In the genomic region with DNA sequence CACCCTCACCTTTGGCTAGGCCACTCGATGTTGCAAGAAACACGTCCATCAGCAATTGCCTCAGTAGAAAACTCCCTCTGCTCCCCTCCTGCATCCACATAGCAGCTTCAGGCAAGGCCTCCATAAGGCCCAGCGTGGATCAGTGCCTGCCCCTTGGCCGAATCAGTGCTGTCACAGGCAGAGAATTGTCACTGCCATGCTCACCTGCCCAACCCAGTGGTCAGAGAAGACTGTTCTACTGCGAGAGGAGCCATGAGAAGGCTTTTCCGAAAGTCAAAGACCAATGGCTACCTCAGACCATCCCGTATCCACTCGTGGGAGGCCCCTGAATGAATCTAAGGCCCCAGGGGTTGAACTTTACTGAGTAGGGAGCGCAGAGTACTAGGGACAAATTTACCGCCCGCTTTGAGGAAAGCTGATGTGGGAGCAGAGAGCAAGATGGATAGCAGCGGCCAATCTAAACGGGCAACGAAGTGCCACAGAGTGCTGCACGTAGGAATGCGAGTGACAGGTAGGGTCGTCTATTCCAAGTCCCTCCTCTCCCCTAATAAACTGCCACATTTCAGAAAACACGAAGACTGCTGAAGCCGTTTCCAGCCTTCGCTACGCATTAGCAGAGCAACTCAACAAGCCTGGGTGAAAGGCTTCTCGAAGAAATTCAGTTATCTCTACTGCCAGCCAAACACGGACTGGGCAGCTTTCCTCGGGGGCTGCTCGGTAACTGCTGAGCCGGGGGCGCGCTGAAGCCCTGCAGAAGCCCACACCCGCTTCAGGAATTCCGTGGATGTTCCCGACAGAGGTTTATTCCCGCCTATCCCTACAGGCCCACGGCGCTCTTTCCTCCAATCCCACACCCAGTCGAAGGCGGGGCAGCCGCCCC, we compare ENCODE assay signal across 8 cellular contexts. TPM values are rescaled to one million over a fixed set of nuclear protein-coding genes. Genes with fewer than 3 reads are reported as not detected.
DNase-seq lines count a peak whose midpoint lies in the region; ATAC-seq and TF ChIP-seq lines count a peak whose summit lies in the region.

No MANE protein-coding gene starts in this region.

- H3K4me2 ChIP-seq in neural cell (ENCODE audit: low read length) = peak overlapping the region; percentile 47

- peak overlapping the region; percentile 91 for H3K27ac ChIP-seq in VCaP
- H3K27ac ChIP-seq in neural cell (ENCODE audit: low read length) = peak overlapping the region; percentile 86

- H3K9me3 ChIP-seq in neural cell (ENCODE audit: low read length) = no peaks in the 10 kb centered on the region

- H3F3A ChIP-seq in neural cell (ENCODE audit: insufficient read depth, low read length, poor library complexity, severe bottlenecking) = no peaks in the 10 kb centered on the region

- no peak for TF ChIP-seq RAD21 in neural cell (conservative IDR thresholded peaks at IDR 0.05)

- H3K9ac ChIP-seq in neural cell (ENCODE audit: low read length) = peak overlapping the region; percentile 82

- H3K36me3 ChIP-seq in neural cell (ENCODE audit: insufficient read depth, low read length) = no peaks in the 10 kb centered on the region

- DNase-seq in EL (peak; percentile 86), HuH-7.5 (ENCODE audit: low spot score) (peak; percentile 69), fibroblast of gingiva (ENCODE audit: low read depth) (peak; percentile 79), SKM-1 (lab: John Stamatoyannopoulos, UW; ENCODE audit: unreplicated experiment) (no peak)
- no peak for DNase-seq in activated CD4-positive, alpha-beta T cell treated with anti-CD3 and anti-CD28 coated beads, Interleukin-2, amount 50 U/mL, for 48 hours

- H3K9me2 ChIP-seq in neural cell (ENCODE audit: insufficient read depth, low read length) = no peaks in the 10 kb centered on the region

- no peak for ATAC-seq in GM18870 (IDR thresholded peaks at IDR 0.05; ENCODE audit: unreplicated experiment)

- H3K4me3 ChIP-seq in neural cell (ENCODE audit: low read length) = peak overlapping the region; percentile 86

- peaks cover 23% of the 10 kb centered on the region for H3K79me2 ChIP-seq in neural cell (replicated peaks; ENCODE audit: insufficient read depth, low read length)

- peak overlapping the region; percentile 95 for H2AFZ ChIP-seq in neural cell (ENCODE audit: low read depth, low read length)

- TF ChIP-seq CTCF in VCaP (conservative IDR thresholded peaks at IDR 0.05) (0 out of 2 replicates have a peak, but pooled peaks have one; percentile 21), neural cell (IDR thresholded peaks at IDR 0.05; ENCODE audit: poor library complexity, severe bottlenecking) (no peak)

- no peaks in the 10 kb centered on the region for H4K20me1 ChIP-seq in neural cell (ENCODE audit: insufficient read depth)

- no peaks in the 10 kb centered on the region for H3K27me3 ChIP-seq in neural cell (ENCODE audit: insufficient read depth, low read depth, low read length)

- no peak for TF ChIP-seq EP300 in neural cell (conservative IDR thresholded peaks at IDR 0.05; ENCODE audit: poor library complexity, severe bottlenecking)

TF ChIP-seq in neural cell, 6 proteins besides CTCF, POLR2A, EP300 and RAD21:
- no peak for TF ChIP-seq TAF1 (IDR thresholded peaks at IDR 0.05; ENCODE audit: low read depth)
- TF ChIP-seq EZH2 (IDR thresholded peaks at IDR 0.05; ENCODE audit: borderline replicate concordance, insufficient read depth, low read length, poor library complexity, severe bottlenecking) = no peak
- no peak for TF ChIP-seq POLR2AphosphoS5 (IDR thresholded peaks at IDR 0.05)
- TF ChIP-seq, protein P1, sequence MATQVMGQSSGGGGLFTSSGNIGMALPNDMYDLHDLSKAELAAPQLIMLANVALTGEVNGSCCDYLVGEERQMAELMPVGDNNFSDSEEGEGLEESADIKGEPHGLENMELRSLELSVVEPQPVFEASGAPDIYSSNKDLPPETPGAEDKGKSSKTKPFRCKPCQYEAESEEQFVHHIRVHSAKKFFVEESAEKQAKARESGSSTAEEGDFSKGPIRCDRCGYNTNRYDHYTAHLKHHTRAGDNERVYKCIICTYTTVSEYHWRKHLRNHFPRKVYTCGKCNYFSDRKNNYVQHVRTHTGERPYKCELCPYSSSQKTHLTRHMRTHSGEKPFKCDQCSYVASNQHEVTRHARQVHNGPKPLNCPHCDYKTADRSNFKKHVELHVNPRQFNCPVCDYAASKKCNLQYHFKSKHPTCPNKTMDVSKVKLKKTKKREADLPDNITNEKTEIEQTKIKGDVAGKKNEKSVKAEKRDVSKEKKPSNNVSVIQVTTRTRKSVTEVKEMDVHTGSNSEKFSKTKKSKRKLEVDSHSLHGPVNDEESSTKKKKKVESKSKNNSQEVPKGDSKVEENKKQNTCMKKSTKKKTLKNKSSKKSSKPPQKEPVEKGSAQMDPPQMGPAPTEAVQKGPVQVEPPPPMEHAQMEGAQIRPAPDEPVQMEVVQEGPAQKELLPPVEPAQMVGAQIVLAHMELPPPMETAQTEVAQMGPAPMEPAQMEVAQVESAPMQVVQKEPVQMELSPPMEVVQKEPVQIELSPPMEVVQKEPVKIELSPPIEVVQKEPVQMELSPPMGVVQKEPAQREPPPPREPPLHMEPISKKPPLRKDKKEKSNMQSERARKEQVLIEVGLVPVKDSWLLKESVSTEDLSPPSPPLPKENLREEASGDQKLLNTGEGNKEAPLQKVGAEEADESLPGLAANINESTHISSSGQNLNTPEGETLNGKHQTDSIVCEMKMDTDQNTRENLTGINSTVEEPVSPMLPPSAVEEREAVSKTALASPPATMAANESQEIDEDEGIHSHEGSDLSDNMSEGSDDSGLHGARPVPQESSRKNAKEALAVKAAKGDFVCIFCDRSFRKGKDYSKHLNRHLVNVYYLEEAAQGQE (IDR thresholded peaks at IDR 0.05; ENCODE audit: borderline replicate concordance) = peak; percentile 69
TF ChIP-seq in neural cell: peak in this region for 1.

RNA-seq across cellular contexts. Expression of a gene that starts 1.0 kb away (rescaled TPM):
- polyA plus RNA-seq in neural cell = 24.4 and 30.0 TPM in 2 replicates
- polyA minus RNA-seq in neural cell = 42.9 and 50.5 TPM in 2 replicates

Comparison
In these comparisons a context has a peak if more than half of its experiments do, and no peak if none do; other contexts are left out.
1. DNase-seq: peak in EL (single experiment), HuH-7.5 (single experiment) and fibroblast of gingiva (single experiment); none in SKM-1 (single experiment) and activated CD4-positive, alpha-beta T cell treated with anti-CD3 and anti-CD28 coated beads, Interleukin-2, amount 50 U/mL, for 48 hours (0 of 2).